ENCODE assay signal across 9 cellular contexts in genomic region chr15:63015618-63016017, GRCh38. TPM values are rescaled to one million over a fixed set of nuclear protein-coding genes. Genes with fewer than 3 reads are reported as not detected.
DNase-seq lines count a peak whose midpoint lies in the region; ATAC-seq, FAIRE-seq and TF ChIP-seq lines count a peak whose summit lies in the region.
"Had no signal": no experiment of that assay in that cellular context is flagged by ENCODE, and none has a peak within 500 bp of the region (broad histone marks: within the 10 kb centered on the region; RNA-seq: fewer than 3 reads in every experiment).

No MANE protein-coding gene starts in this region.

- H3K4me2 ChIP-seq in osteoblast (ENCODE audit: insufficient read depth, low read length): peak overlapping the region; percentile 28

- H3K9me3 ChIP-seq in osteoblast (ENCODE audit: low read depth, low read length): no peaks in the 10 kb centered on the region
- no peaks in the 10 kb centered on the region for H3K9me3 ChIP-seq in CD8-positive, alpha-beta T cell (ENCODE audit: low read length)

- H3K27ac ChIP-seq in osteoblast (ENCODE audit: low read depth, low read length): peak overlapping the region; percentile 79
- no peak overlapping the region for H3K27ac ChIP-seq in CD8-positive, alpha-beta T cell (ENCODE audit: low read depth, low read length)

- H3K27me3 Mint-ChIP-seq in Calu3 (ENCODE audit: unreplicated experiment): no peaks in the 10 kb centered on the region
- peaks cover 4% of the 10 kb centered on the region for H3K27me3 Mint-ChIP-seq in CD8-positive, alpha-beta T cell (ENCODE audit: low read depth)

- H2AFZ ChIP-seq in osteoblast (ENCODE audit: low read length): peak overlapping the region; percentile 20

- peak; percentile 77 for FAIRE-seq in RCC 7860 (lab: Jason Lieb, UNC)

- H3K27me3 ChIP-seq in osteoblast (ENCODE audit: insufficient read depth, low read length): no peaks in the 10 kb centered on the region
- H3K27me3 ChIP-seq in CD8-positive, alpha-beta T cell (ENCODE audit: insufficient read depth, low read length): no peaks in the 10 kb centered on the region

- H3K9me3 Mint-ChIP-seq in Calu3 (ENCODE audit: low read depth, unreplicated experiment): no peaks in the 10 kb centered on the region
- peaks cover 3% of the 10 kb centered on the region for H3K9me3 Mint-ChIP-seq in CD8-positive, alpha-beta T cell

- H3K4me3 Mint-ChIP-seq in Calu3 (ENCODE audit: low read depth, unreplicated experiment): no peak overlapping the region
- H3K4me3 Mint-ChIP-seq in CD8-positive, alpha-beta T cell: no peak overlapping the region

- intact Hi-C loops in Calu3 (cut with micrococcal nuclease; ENCODE audit: unreplicated experiment): loop anchor here (5.0 kb wide), 1 partner anchor 118 kb away; no protein-coding TSS in a partner anchor
- intact Hi-C loops in CD8-positive, alpha-beta T cell (cut with DNase I, micrococcal nuclease): no loop called here

- H3K36me3 Mint-ChIP-seq in Calu3 (ENCODE audit: insufficient read depth, unreplicated experiment): peaks cover 11% of the 10 kb centered on the region
- H3K36me3 Mint-ChIP-seq in CD8-positive, alpha-beta T cell: no peaks in the 10 kb centered on the region

- POLR2A ChIA-PET in CD8-positive, alpha-beta T cell (lab: Charles Lee): no interaction called here

- no peaks in the 10 kb centered on the region for H3K79me2 ChIP-seq in osteoblast (ENCODE audit: insufficient read depth, low read length)

- peak overlapping the region; percentile 67 for H3K27ac Mint-ChIP-seq in Calu3 (ENCODE audit: unreplicated experiment)
- no peak overlapping the region for H3K27ac Mint-ChIP-seq in CD8-positive, alpha-beta T cell

- H3K4me1 Mint-ChIP-seq in Calu3 (ENCODE audit: low read depth, unreplicated experiment): peaks cover 84% of the 10 kb centered on the region
- no peaks in the 10 kb centered on the region for H3K4me1 Mint-ChIP-seq in CD8-positive, alpha-beta T cell (ENCODE audit: low read depth)

- H3K4me1 ChIP-seq in osteoblast (ENCODE audit: insufficient read depth, low read length): peaks cover 61% of the 10 kb centered on the region
- H3K4me1 ChIP-seq in CD8-positive, alpha-beta T cell (ENCODE audit: insufficient read depth, low read length): no peaks in the 10 kb centered on the region

- TF ChIP-seq CTCF in Calu3 (IDR thresholded peaks at IDR 0.05; ENCODE audit: unreplicated experiment) (no peak), fibroblast of mammary gland (conservative IDR thresholded peaks at IDR 0.05; ENCODE audit: control insufficient read depth, insufficient read depth, low read depth, low read length) (no peak), osteoblast (IDR thresholded peaks at IDR 0.05; ENCODE audit: extremely low read depth, low read depth, low read length) (no peak)
- no peak for TF ChIP-seq CTCF in CD8-positive, alpha-beta T cell (IDR thresholded peaks at IDR 0.05)

- no TSS peak for BruUV-seq in Calu3 (replicated peaks; lab: Mats Ljungman, UMichigan)

- H4K20me1 ChIP-seq in osteoblast (ENCODE audit: insufficient read depth, low read length): no peaks in the 10 kb centered on the region

- no peaks in the 10 kb centered on the region for H3K36me3 ChIP-seq in osteoblast (ENCODE audit: insufficient read depth, low read length)
- H3K36me3 ChIP-seq in CD8-positive, alpha-beta T cell (ENCODE audit: insufficient read depth, low read length): no peaks in the 10 kb centered on the region

- H3K4me3 ChIP-seq in fibroblast of mammary gland (ENCODE audit: control insufficient read depth, low read depth, low read length) (no peak overlapping the region), osteoblast (ENCODE audit: insufficient read depth, low read length) (no peak overlapping the region)
- no peak overlapping the region for H3K4me3 ChIP-seq in CD8-positive, alpha-beta T cell (ENCODE audit: low read depth, low read length)
- H3K4me3 ChIP-seq: lung had no signal

- DNase-seq in Calu3: peak; percentile 34
- peak; percentile 75 for DNase-seq in RCC 7860 (ENCODE audit: low spot score)
- DNase-seq in fibroblast of mammary gland (ENCODE audit: low read depth): peak; percentile 90
- peak; percentile 87 for DNase-seq in osteoblast (ENCODE audit: insufficient read length, low spot score, missing footprints)
- DNase-seq in Kasumi-1 (lab: John Stamatoyannopoulos, UW): no peak
- DNase-seq in NCI-H2171 treated with DMSO at 0.1 percent for 48 hours (lab: John Stamatoyannopoulos, UW): no peak
- no peak for DNase-seq in CD8-positive, alpha-beta T cell
- no peak for DNase-seq in NCI-H1694 treated with DMSO at 0.1 percent for 48 hours (lab: John Stamatoyannopoulos, UW)

- no peak for ATAC-seq in CD8-positive, alpha-beta T cell

- CTCF ChIA-PET in Calu3 (lab: Charles Lee): interaction anchor here (0.5 to 1.2 kb wide), 3 partner anchors 12 to 33 kb away, joined by 3 to 5 read pairs (median 4); no protein-coding TSS in a partner anchor
- CTCF ChIA-PET in CD8-positive, alpha-beta T cell (lab: Charles Lee): no interaction called here

RNA-seq across cellular contexts. Expression of gene TPM1, which starts 26.9 kb away (rescaled TPM):
- total RNA-seq in Calu3 (2022) (691 and 1,158 TPM in 2 replicates), osteoblast (1,563 and 1,708 TPM in 2 replicates)
- total RNA-seq in CD8-positive, alpha-beta T cell: 1 to 10 TPM; 8.6 to 9.4 TPM

Comparison
In these comparisons a context has a peak if more than half of its experiments do, and no peak if none do; other contexts are left out.
1. DNase-seq: peak in Calu3 (single experiment), RCC 7860 (single experiment), fibroblast of mammary gland (single experiment) and osteoblast (single experiment); none in Kasumi-1 (0 of 2), NCI-H2171 treated with DMSO at 0.1 percent for 48 hours (single experiment), CD8-positive, alpha-beta T cell (0 of 7) and NCI-H1694 treated with DMSO at 0.1 percent for 48 hours (single experiment).
2. RNA of gene TPM1, which starts 26.9 kb away (total RNA-seq): 1,563 to 1,708 TPM in osteoblast and 691 to 1,158 TPM in Calu3; 8.6 to 9.4 TPM in CD8-positive, alpha-beta T cell; every median in the first group is over 10 times any median in the second.